In the genomic region with DNA sequence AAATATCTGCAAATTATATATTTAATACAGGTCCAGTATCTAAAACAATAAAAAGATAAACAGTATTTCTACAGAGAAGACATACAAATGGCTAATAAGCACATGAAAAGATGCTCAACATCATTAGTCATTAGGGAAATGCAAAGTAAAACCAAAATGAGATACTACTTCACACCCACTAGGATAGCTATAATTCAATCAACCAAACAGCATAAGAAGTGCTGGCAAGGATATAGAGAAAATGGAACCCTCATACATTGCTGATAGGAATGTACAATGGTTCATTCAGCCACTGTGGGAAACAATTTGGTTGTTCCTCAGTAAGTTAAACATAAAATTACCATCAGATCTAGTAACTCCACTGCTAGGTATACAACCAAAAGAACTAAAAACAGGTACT, we compare ENCODE assay signal across 1 cellular context.
TF ChIP-seq lines count a peak whose summit lies in the region.

No MANE protein-coding gene starts in this region.

TF ChIP-seq in WTC11, 78 proteins besides CTCF, POLR2A, EP300 and RAD21 (continued from another document):
- TF ChIP-seq, protein P1, sequence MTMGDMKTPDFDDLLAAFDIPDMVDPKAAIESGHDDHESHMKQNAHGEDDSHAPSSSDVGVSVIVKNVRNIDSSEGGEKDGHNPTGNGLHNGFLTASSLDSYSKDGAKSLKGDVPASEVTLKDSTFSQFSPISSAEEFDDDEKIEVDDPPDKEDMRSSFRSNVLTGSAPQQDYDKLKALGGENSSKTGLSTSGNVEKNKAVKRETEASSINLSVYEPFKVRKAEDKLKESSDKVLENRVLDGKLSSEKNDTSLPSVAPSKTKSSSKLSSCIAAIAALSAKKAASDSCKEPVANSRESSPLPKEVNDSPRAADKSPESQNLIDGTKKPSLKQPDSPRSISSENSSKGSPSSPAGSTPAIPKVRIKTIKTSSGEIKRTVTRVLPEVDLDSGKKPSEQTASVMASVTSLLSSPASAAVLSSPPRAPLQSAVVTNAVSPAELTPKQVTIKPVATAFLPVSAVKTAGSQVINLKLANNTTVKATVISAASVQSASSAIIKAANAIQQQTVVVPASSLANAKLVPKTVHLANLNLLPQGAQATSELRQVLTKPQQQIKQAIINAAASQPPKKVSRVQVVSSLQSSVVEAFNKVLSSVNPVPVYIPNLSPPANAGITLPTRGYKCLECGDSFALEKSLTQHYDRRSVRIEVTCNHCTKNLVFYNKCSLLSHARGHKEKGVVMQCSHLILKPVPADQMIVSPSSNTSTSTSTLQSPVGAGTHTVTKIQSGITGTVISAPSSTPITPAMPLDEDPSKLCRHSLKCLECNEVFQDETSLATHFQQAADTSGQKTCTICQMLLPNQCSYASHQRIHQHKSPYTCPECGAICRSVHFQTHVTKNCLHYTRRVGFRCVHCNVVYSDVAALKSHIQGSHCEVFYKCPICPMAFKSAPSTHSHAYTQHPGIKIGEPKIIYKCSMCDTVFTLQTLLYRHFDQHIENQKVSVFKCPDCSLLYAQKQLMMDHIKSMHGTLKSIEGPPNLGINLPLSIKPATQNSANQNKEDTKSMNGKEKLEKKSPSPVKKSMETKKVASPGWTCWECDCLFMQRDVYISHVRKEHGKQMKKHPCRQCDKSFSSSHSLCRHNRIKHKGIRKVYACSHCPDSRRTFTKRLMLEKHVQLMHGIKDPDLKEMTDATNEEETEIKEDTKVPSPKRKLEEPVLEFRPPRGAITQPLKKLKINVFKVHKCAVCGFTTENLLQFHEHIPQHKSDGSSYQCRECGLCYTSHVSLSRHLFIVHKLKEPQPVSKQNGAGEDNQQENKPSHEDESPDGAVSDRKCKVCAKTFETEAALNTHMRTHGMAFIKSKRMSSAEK (CRISPR knock-in tag; IDR thresholded peaks at IDR 0.05; ENCODE audit: borderline replicate concordance), result no peak
- TF ChIP-seq JUN (CRISPR knock-in tag; IDR thresholded peaks at IDR 0.05), result no peak
- no peak for TF ChIP-seq NR2C2 (CRISPR knock-in tag; IDR thresholded peaks at IDR 0.05)
- no peak for TF ChIP-seq CBFB (CRISPR knock-in tag; IDR thresholded peaks at IDR 0.05; ENCODE audit: low read depth)
- TF ChIP-seq ELF4 (CRISPR knock-in tag; IDR thresholded peaks at IDR 0.05; ENCODE audit: low read depth), result no peak
